8 cellular contexts compared by ENCODE assay signal in the genomic region with DNA sequence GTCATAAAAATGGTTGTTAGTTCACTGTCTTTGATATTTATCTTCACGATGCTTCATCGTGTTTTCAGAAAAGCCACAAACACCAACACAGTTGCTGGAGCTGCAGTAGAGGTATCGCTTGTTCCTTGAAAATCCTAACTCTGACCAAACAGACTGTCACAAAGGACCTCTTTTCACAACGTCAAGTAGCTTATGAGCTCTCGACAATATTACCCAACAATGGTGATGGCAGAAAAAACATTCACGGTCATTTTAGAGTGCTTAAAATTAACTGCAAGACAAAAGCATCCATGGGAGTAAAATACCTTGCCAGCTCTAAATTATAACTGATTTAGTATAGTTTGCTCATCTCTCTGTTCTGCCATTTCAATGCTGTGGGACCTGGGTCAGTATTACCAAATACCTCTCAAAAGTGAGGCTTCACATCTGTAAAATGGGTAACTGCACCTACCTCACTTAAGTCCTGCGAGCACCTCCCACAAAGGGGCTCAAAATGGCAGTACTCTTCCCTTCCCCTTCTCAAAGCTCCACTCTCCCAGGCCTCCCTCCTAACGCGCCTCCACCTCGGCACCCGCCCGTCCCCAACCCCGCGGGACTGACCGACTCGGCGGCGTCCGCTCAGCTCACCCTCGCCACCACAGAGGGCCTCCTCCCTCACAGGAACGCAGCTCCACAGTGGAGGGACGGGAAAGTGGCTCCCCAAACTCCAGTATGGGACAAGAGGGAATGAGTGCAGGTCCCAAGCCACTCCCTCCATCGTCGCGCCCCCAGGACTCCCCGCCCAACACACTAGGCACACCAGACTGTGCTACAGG.
DNase-seq lines count a peak whose midpoint lies in the region; ATAC-seq lines count a peak whose summit lies in the region.

No MANE protein-coding gene starts in this region.

- peak; percentile 48 for ATAC-seq in HG02571 (IDR thresholded peaks at IDR 0.05; ENCODE audit: unreplicated experiment)

- DNase-seq in activated CD4-positive, alpha-beta T cell treated with anti-CD3 and anti-CD28 coated beads for 48 hours = peak; percentile 63
- DNase-seq in activated CD4-positive, alpha-beta T cell treated with anti-CD3 and anti-CD28 coated beads, Interleukin-2, amount 50 U/mL, for 48 hours = no peak
- DNase-seq in NCI-H2029 (lab: John Stamatoyannopoulos, UW) (peak; percentile 60), brain pericyte (ENCODE audit: low read depth, low spot score) (peak; percentile 4), iPS-NIHi11 (ENCODE audit: low spot score) (peak; percentile 72), GOT3 (lab: John Stamatoyannopoulos, UW) (no peak)
- peak; percentile 23 for DNase-seq in stimulated activated CD8-positive, alpha-beta memory T cell treated with anti-CD3 and anti-CD28 coated beads, Interleukin-7, amount 100 ng/mL, for 24 hours (ENCODE audit: low read depth)

Comparison
In these comparisons a context has a peak if more than half of its experiments do, and no peak if none do; other contexts are left out.
1. DNase-seq: peak in activated CD4-positive, alpha-beta T cell treated with anti-CD3 and anti-CD28 coated beads for 48 hours (single experiment), NCI-H2029 (single experiment), brain pericyte (single experiment), iPS-NIHi11 (single experiment) and stimulated activated CD8-positive, alpha-beta memory T cell treated with anti-CD3 and anti-CD28 coated beads, Interleukin-7, amount 100 ng/mL, for 24 hours (single experiment); none in activated CD4-positive, alpha-beta T cell treated with anti-CD3 and anti-CD28 coated beads, Interleukin-2, amount 50 U/mL, for 48 hours (0 of 2) and GOT3 (single experiment).